In the genomic region with DNA sequence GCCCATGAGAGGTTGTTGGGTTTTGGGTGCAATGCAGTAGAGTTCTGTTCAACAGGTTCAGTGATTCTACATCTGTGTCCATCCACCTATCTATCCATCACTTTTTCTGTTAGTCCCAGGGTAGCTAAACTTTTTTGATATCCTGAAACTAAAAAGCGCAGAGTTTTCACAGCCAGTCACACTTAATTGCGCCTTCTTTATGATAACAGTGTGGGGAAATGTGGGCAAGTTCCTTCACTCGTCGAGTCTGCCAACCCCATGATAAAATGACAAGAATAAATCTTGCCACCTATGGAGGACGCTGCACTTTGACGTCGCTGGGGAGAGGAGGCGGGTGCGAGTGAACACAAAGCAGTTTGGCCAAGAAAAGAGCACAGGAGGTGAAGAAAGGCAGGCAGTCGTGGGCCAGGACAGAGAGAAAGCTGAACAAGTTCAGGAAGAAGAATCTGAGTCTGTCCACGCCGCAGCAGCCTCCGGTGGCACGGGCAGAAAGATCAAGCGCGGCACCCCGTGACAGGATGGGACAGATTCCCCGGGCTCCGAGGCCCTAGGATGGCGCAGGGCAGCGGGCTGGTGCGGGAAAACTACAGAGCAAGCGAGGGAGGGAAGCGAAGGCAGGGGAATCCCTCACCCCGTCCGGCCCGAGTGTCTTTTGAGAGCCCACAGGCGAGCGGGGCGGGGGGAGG, we compare ENCODE assay signal across 8 cellular contexts. TPM values are rescaled to one million over a fixed set of nuclear protein-coding genes. Genes with fewer than 3 reads are reported as not detected.
DNase-seq lines count a peak whose midpoint lies in the region; TF ChIP-seq lines count a peak whose summit lies in the region.

No MANE protein-coding gene starts in this region.

- TF ChIP-seq CTCF in H9 (conservative IDR thresholded peaks at IDR 0.05) = no peak

- H2AK5ac ChIP-seq in H9 (ENCODE audit: insufficient read length, low read length) = no peak overlapping the region

- WGBS in H9 (ENCODE audit: extremely low coverage, insufficient read length, low lambda C conversion rate) = no CpG with 5 or more reads among the region's 30 CpGs
- WGBS in urinary bladder = 9% methylated on average over 30 of the region's 30 CpGs

- H2BK120ac ChIP-seq in H9 (ENCODE audit: low read depth, low read length, poor library complexity, severe bottlenecking) = no peak overlapping the region

- no peak overlapping the region for H3K4ac ChIP-seq in H9 (ENCODE audit: low read depth, low read length)

- H3K36me3 ChIP-seq in SK-N-MC (ENCODE audit: insufficient read depth, low read length) (no peaks in the 10 kb centered on the region), iPS-18a (ENCODE audit: control insufficient read depth, low read depth, low read length) (no peaks in the 10 kb centered on the region), urinary bladder (ENCODE audit: insufficient read depth) (no peaks in the 10 kb centered on the region)

- H4K5ac ChIP-seq in H9 (ENCODE audit: insufficient read length, low read depth, low read length) = no peak overlapping the region

- H3K27ac Mint-ChIP-seq in H9 = peak overlapping the region in 2 of 3 experiments; percentile 30 to 93; a peak in 5 of 7 replicates

- H3K14ac ChIP-seq in H9 (ENCODE audit: insufficient read depth, low read length) = no peak overlapping the region

- H3K9ac ChIP-seq in H9 (ENCODE audit: extremely low read depth, insufficient read length, low read length) (peak overlapping the region; percentile 49), SK-N-MC (ENCODE audit: insufficient read length) (no peak overlapping the region), iPS-18a (ENCODE audit: low read length) (no peak overlapping the region)

- H3K4me2 ChIP-seq in H9 (ENCODE audit: insufficient read depth, insufficient read length, low read length) = peak overlapping the region; percentile 99

- peaks cover 61 to 68% of the 10 kb centered on the region in 2 experiments for H3K4me1 Mint-ChIP-seq in H9

- H4K91ac ChIP-seq in H9 (ENCODE audit: insufficient read length, low read depth, low read length) = no peak overlapping the region

- no peaks in the 10 kb centered on the region for H3K36me3 Mint-ChIP-seq in H9 (ENCODE audit: insufficient read depth in 1 of 3, low read depth in 3 of 3)

- in situ Hi-C loops in KBM-7 (cut with MboI; ENCODE audit: low pct_unique_long_range_greater_than_20kb, low sequenced_read_pairs) = loop anchor here (25.0 kb wide), 2 partner anchors 460 to 735 kb away; no protein-coding TSS in a partner anchor

- DNase-seq in DMS53 (lab: John Stamatoyannopoulos, UW) = peak; percentile 92
- DNase-seq in H9 = no peak
- no peak for DNase-seq in SK-N-MC (ENCODE audit: low read depth, low spot score)
- DNase-seq in COLO829 (ENCODE audit: low spot score) = no peak
- no peak for DNase-seq in NCI-H226
- no peak for DNase-seq in KBM-7

- H3K56ac ChIP-seq in H9 (ENCODE audit: insufficient read length, low read depth, low read length) = no peak overlapping the region

- H4K8ac ChIP-seq in H9 (replicated peaks; ENCODE audit: insufficient read length, low read depth, low read length) = no peak overlapping the region

- H3K4me1 ChIP-seq in H9 (ENCODE audit: insufficient read depth, low read length) (peaks cover 3% of the 10 kb centered on the region; the same call in 1 of the 2 replicates), iPS-18a (ENCODE audit: control insufficient read depth, low read depth, low read length) (peaks cover 70% of the 10 kb centered on the region), urinary bladder (ENCODE audit: insufficient read depth) (no peaks in the 10 kb centered on the region)

- H2BK20ac ChIP-seq in H9 (ENCODE audit: low read depth, low read length, poor library complexity, severe bottlenecking) = no peak overlapping the region

- H3K79me1 ChIP-seq in H9 (ENCODE audit: insufficient read depth, low read depth, low read length, poor library complexity, severe bottlenecking) = no peaks in the 10 kb centered on the region

- no peaks in the 10 kb centered on the region for H4K20me1 ChIP-seq in H9 (ENCODE audit: control insufficient read depth, insufficient read depth, insufficient read length)

- H3K27me3 Mint-ChIP-seq in H9 (ENCODE audit: low read depth) = peaks cover 51% of the 10 kb centered on the region

- no peaks in the 10 kb centered on the region; a peak in 1 of 5 replicates for H3K9me3 Mint-ChIP-seq in H9

- H2BK15ac ChIP-seq in H9 (ENCODE audit: low read depth, low read length) = no peak overlapping the region; the same call in 1 of the 2 replicates

- H3K23ac ChIP-seq in H9 (ENCODE audit: insufficient read length, low read depth, low read length) = no peak overlapping the region

- H3T11ph ChIP-seq in H9 (ENCODE audit: low read length) = no peak overlapping the region

- peak overlapping the region; percentile 42 for H3K18ac ChIP-seq in H9 (ENCODE audit: insufficient read length, low read depth, low read length)

- peaks cover 11% of the 10 kb centered on the region; the same call in 1 of the 2 replicates for H3K27me3 ChIP-seq in H9 (ENCODE audit: insufficient read depth, low read length)
- peaks cover 36% of the 10 kb centered on the region for H3K27me3 ChIP-seq in iPS-18a (ENCODE audit: control insufficient read depth, insufficient read depth, low read length)

- H2BK12ac ChIP-seq in H9 (ENCODE audit: insufficient read length, low read depth, low read length) = no peak overlapping the region

- no peak overlapping the region for H2AFZ ChIP-seq in H9 (ENCODE audit: low read length)

- H3K9me3 ChIP-seq in H9 (ENCODE audit: control insufficient read depth, low read depth, low read length) (no peaks in the 10 kb centered on the region), SK-N-MC (ENCODE audit: low read depth, low read length) (no peaks in the 10 kb centered on the region), iPS-18a (ENCODE audit: control insufficient read depth, low read depth, low read length) (no peaks in the 10 kb centered on the region)

- no peak overlapping the region for H2BK5ac ChIP-seq in H9 (ENCODE audit: insufficient read length, low read length)

- H3K4me3 ChIP-seq in SK-N-MC (peak overlapping the region; percentile 62), iPS-18a (ENCODE audit: low read length) (peak overlapping the region; percentile 61), urinary bladder (ENCODE audit: low read depth, low read length) (peak overlapping the region; percentile 11)

- H3K27ac ChIP-seq in H9 (ENCODE audit: insufficient read length, low read depth, low read length) (no peak overlapping the region), SK-N-MC (no peak overlapping the region), iPS-18a (ENCODE audit: low read length) (no peak overlapping the region), urinary bladder (ENCODE audit: low read depth) (no peak overlapping the region)

- peaks cover 22% of the 10 kb centered on the region for H3K23me2 ChIP-seq in H9 (ENCODE audit: insufficient read length, low read depth, low read length, poor library complexity, severe bottlenecking)

- no peaks in the 10 kb centered on the region for H3K79me2 ChIP-seq in H9 (ENCODE audit: insufficient read depth, low read length)

- peak overlapping the region; percentile 66 to 75 for H3K4me3 Mint-ChIP-seq in H9

RNA-seq across cellular contexts. Expression of a gene that starts 9.2 kb away (rescaled TPM):
- 3.5 TPM in 2 replicates for total RNA-seq in H9 (2021)
- total RNA-seq in urinary bladder = 0.11 TPM
- polyA plus RNA-seq in urinary bladder = not detected

Comparison
In these comparisons a context has a peak if more than half of its experiments do, and no peak if none do; other contexts are left out.
1. H3K4me3 ChIP-seq: peak in every context shown above with its lines; median percentile 62 in SK-N-MC; 61 in iPS-18a; 11 in urinary bladder.